15 cellular contexts compared by ENCODE assay signal in genomic region chr1:207002731-207003146, GRCh38. TPM values are rescaled to one million over a fixed set of nuclear protein-coding genes. Genes with fewer than 3 reads are reported as not detected.
A peak's percentile ranks its signal among the peaks of the same experiment; 100 is the strongest.
DNase-seq lines count a peak whose midpoint lies in the region; ATAC-seq and TF ChIP-seq lines count a peak whose summit lies in the region.
"Had no signal": no experiment of that assay in that cellular context is flagged by ENCODE, and none has a peak within 500 bp of the region (broad histone marks: within the 10 kb centered on the region; RNA-seq: fewer than 3 reads in every experiment).

No MANE protein-coding gene starts in this region.

- H3K4me2 ChIP-seq in mammary epithelial cell (ENCODE audit: insufficient read depth, low read depth, low read length) (peak overlapping the region; percentile 39), mesendoderm (ENCODE audit: low read length) (no peak overlapping the region)

- intact Hi-C loops in Calu3 (cut with micrococcal nuclease; ENCODE audit: unreplicated experiment) (loop anchor here (10.0 kb wide), 1 partner anchor 52 kb away; the partner anchor contains the start of genes PFKFB2 and YOD1), mammary epithelial cell (cut with micrococcal nuclease) (no loop called here)

- no peaks in the 10 kb centered on the region for H4K20me1 ChIP-seq in mammary epithelial cell (ENCODE audit: insufficient read depth, low read length)

- peak; percentile 75 for DNase-seq in Calu3
- peak; percentile 89 for DNase-seq in M059J (ENCODE audit: low read depth)
- DNase-seq in mammary epithelial cell: peak; percentile 91
- DNase-seq in mesendoderm: no peak
- DNase-seq in central memory CD4-positive, alpha-beta T cell: no peak
- no peak for DNase-seq in WERI-Rb-1
- DNase-seq: NCI-H146, NCI-H748 treated with DMSO at 0.1 percent for 48 hours, psoas muscle, uterus had no signal

- H3K4me3 Mint-ChIP-seq in Calu3 (ENCODE audit: low read depth, unreplicated experiment): no peak overlapping the region

- no peak overlapping the region for H4K5ac ChIP-seq in mesendoderm (ENCODE audit: low read length)

- peak overlapping the region; percentile 6 for H3K56ac ChIP-seq in mesendoderm (ENCODE audit: low read length)

- no peak overlapping the region for H4K8ac ChIP-seq in mesendoderm (ENCODE audit: low read depth, low read length)

- no peak overlapping the region for H2AK5ac ChIP-seq in mesendoderm (ENCODE audit: low read length)

- H3K18ac ChIP-seq in mesendoderm (ENCODE audit: low read length): no peak overlapping the region

- peak overlapping the region; percentile 6 for H2AFZ ChIP-seq in mammary epithelial cell (ENCODE audit: low read depth, low read length)

- no peak overlapping the region for H3K4ac ChIP-seq in mesendoderm (ENCODE audit: low read depth, low read length)

- peak overlapping the region; percentile 83 for H3K27ac ChIP-seq in mammary epithelial cell (ENCODE audit: insufficient read depth, low read depth, low read length)
- no peak overlapping the region for H3K27ac ChIP-seq in mesendoderm (ENCODE audit: low read depth, low read length)
- H3K27ac ChIP-seq in WERI-Rb-1: no peak overlapping the region
- H3K27ac ChIP-seq: psoas muscle, SJSA1, uterus had no signal

- H2BK120ac ChIP-seq in mesendoderm (ENCODE audit: low read depth, low read length): no peak overlapping the region

- H3K27ac Mint-ChIP-seq in Calu3 (ENCODE audit: unreplicated experiment): peak overlapping the region; percentile 83

- dilution Hi-C loops in mammary epithelial cell (cut with HindIII; ENCODE audit: low sequenced_read_pairs): no loop called here

- no peaks in the 10 kb centered on the region for H3K9me3 ChIP-seq in mammary epithelial cell (replicated peaks; ENCODE audit: insufficient read depth, low read length)
- peaks cover 4% of the 10 kb centered on the region for H3K9me3 ChIP-seq in WERI-Rb-1 (ENCODE audit: severe bottlenecking)
- H3K9me3 ChIP-seq: psoas muscle, uterus had no signal

- in situ Hi-C loops in mammary epithelial cell (cut with MboI; ENCODE audit: low sequenced_read_pairs in 2 of 2): no loop called here

- peaks cover 84% of the 10 kb centered on the region for H3K4me1 Mint-ChIP-seq in Calu3 (ENCODE audit: low read depth, unreplicated experiment)

- H3K36me3 ChIP-seq in mammary epithelial cell (ENCODE audit: insufficient read depth, low read length) (no peaks in the 10 kb centered on the region), mesendoderm (ENCODE audit: control insufficient read depth, insufficient read depth, low read length) (no peaks in the 10 kb centered on the region), WERI-Rb-1 (no peaks in the 10 kb centered on the region)
- H3K36me3 ChIP-seq: SJSA1, uterus had no signal

- 0% methylated on average over 1 of the region's 1 CpG for WGBS in mammary epithelial cell (ENCODE audit: low coverage, missing lambda C conversion rate)
- no CpG with 5 or more reads among the region's 1 CpG for WGBS in mesendoderm (ENCODE audit: extremely low coverage, insufficient coverage, low lambda C conversion rate)

- ATAC-seq in HG03521 (IDR thresholded peaks at IDR 0.05; ENCODE audit: unreplicated experiment) (no peak), HG02759 (IDR thresholded peaks at IDR 0.05; ENCODE audit: unreplicated experiment) (no peak)
- ATAC-seq: psoas muscle had no signal

- peaks cover 65% of the 10 kb centered on the region for H3K4me1 ChIP-seq in mammary epithelial cell (ENCODE audit: insufficient read depth, low read length)
- no peaks in the 10 kb centered on the region for H3K4me1 ChIP-seq in mesendoderm (ENCODE audit: control insufficient read depth, low read depth, low read length)
- H3K4me1 ChIP-seq: psoas muscle, uterus had no signal

- H3K9ac ChIP-seq in mammary epithelial cell (ENCODE audit: insufficient read depth, low read length) (peak overlapping the region; percentile 26), mesendoderm (ENCODE audit: low read length) (no peak overlapping the region)

- no TSS peak for BruUV-seq in Calu3 (replicated peaks; lab: Mats Ljungman, UMichigan)
- no TSS peak for BruUV-seq in mammary epithelial cell (replicated peaks; lab: Mats Ljungman, UMichigan)

- H3K79me2 ChIP-seq in mammary epithelial cell (ENCODE audit: insufficient read depth, low read length) (no peaks in the 10 kb centered on the region), mesendoderm (ENCODE audit: control insufficient read depth, insufficient read depth, low read length) (no peaks in the 10 kb centered on the region)

- CTCF ChIA-PET in Calu3 (lab: Charles Lee) (interaction anchor here (3.8 to 5.8 kb wide), 2 partner anchors 19 to 28 kb away, joined by 24 to 41 read pairs; partner anchors contain the start of gene C1orf116), mammary epithelial cell (lab: Charles Lee; ENCODE audit: low non-redundant PET) (no interaction called here)

- H3K4me3 ChIP-seq in mammary epithelial cell (replicated peaks in 1 of 3; ENCODE audit: insufficient read depth in 1 of 3, low read depth in 2 of 3, low read length in 3 of 3) (no peak overlapping the region), mesendoderm (ENCODE audit: low read length) (no peak overlapping the region), WERI-Rb-1 (ENCODE audit: low read depth, low read length) (no peak overlapping the region)
- H3K4me3 ChIP-seq: psoas muscle, SJSA1, uterus had no signal

- no peak for TF ChIP-seq CTCF in Calu3 (IDR thresholded peaks at IDR 0.05; ENCODE audit: unreplicated experiment)
- no peak for TF ChIP-seq CTCF in mammary epithelial cell (conservative IDR thresholded peaks at IDR 0.05 in 1 of 2, IDR thresholded peaks at IDR 0.05 in 1 of 2; ENCODE audit: extremely low read depth in 1 of 2, insufficient read depth in 1 of 2, low read depth in 1 of 2, low read length in 2 of 2)
- TF ChIP-seq CTCF in WERI-Rb-1 (IDR thresholded peaks at IDR 0.05; ENCODE audit: low read depth, low read length): no peak

- peaks cover 34% of the 10 kb centered on the region for H3K36me3 Mint-ChIP-seq in Calu3 (ENCODE audit: insufficient read depth, unreplicated experiment)

- H2BK5ac ChIP-seq in mesendoderm (ENCODE audit: low read length): no peak overlapping the region

- H3K27me3 Mint-ChIP-seq in Calu3 (ENCODE audit: unreplicated experiment): no peaks in the 10 kb centered on the region

- H3K27me3 ChIP-seq in mammary epithelial cell (ENCODE audit: insufficient read depth, low read length) (no peaks in the 10 kb centered on the region), mesendoderm (ENCODE audit: insufficient read depth, low read length, poor library complexity) (no peaks in the 10 kb centered on the region), WERI-Rb-1 (ENCODE audit: insufficient read depth, low read depth, severe bottlenecking) (peaks cover 100% of the 10 kb centered on the region)
- H3K27me3 ChIP-seq: SJSA1, uterus had no signal

- no peak overlapping the region for H2BK15ac ChIP-seq in mesendoderm (replicated peaks; ENCODE audit: low read depth)

- peaks cover 2% of the 10 kb centered on the region for H3K9me3 Mint-ChIP-seq in Calu3 (ENCODE audit: low read depth, unreplicated experiment)

- no peaks in the 10 kb centered on the region for H3K79me1 ChIP-seq in mesendoderm (ENCODE audit: low read length)

- H3K23ac ChIP-seq in mesendoderm (ENCODE audit: low read length): no peak overlapping the region

RNA-seq across cellular contexts. Expression of gene C1orf116, which starts 29.8 kb away (rescaled TPM):
- total RNA-seq in Calu3 (2022) (106 and 124 TPM in 2 replicates), mammary epithelial cell (100 to 1,000 TPM in 1 of 2 donors, 10 to 100 TPM in 1; 94.0 to 129 TPM)
- not detected in 2 replicates for total RNA-seq in M059J (2014; rRNA removed; shearing (Covaris generic))
- 47.0 TPM for polyA plus RNA-seq in mammary epithelial cell
- polyA minus RNA-seq in mammary epithelial cell: 110 TPM
- polyA plus RNA-seq in mesendoderm (2013, experiment 1 of 2): 1.6 TPM
- polyA plus RNA-seq in mesendoderm (2013, experiment 2 of 2): 1.5 TPM

RNA-seq across cellular contexts. Expression of gene FCAMR, which starts 32.5 kb away (rescaled TPM):
- total RNA-seq in Calu3 (2022) (not detected in 2 replicates), mammary epithelial cell (not detected)
- not detected in 2 replicates for total RNA-seq in M059J (2014; rRNA removed; shearing (Covaris generic))
- polyA plus RNA-seq in mammary epithelial cell: not detected
- not detected for polyA minus RNA-seq in mammary epithelial cell
- polyA plus RNA-seq in mesendoderm (2013, experiment 1 of 2): not detected
- not detected for polyA plus RNA-seq in mesendoderm (2013, experiment 2 of 2)
- total RNA-seq: cerebellum, H7, psoas muscle, SJSA1, uterus had no signal
- polyA plus RNA-seq: psoas muscle had no signal

RNA-seq across cellular contexts. Expression of gene YOD1, which starts 48.3 kb away (rescaled TPM):
- 17.7 and 22.4 TPM in 2 replicates for total RNA-seq in Calu3 (2022)
- total RNA-seq in M059J (2014; rRNA removed; shearing (Covaris generic)): 5.1 and 6.0 TPM in 2 replicates
- total RNA-seq in mammary epithelial cell: 10 to 100 TPM in 1 of 2 donors, 1 to 10 TPM in 1; 9.0 to 19.7 TPM
- polyA plus RNA-seq in mammary epithelial cell: 2.3 TPM
- polyA minus RNA-seq in mammary epithelial cell: 6.5 TPM
- polyA plus RNA-seq in mesendoderm (2013, experiment 1 of 2): 5.0 TPM
- 4.9 TPM for polyA plus RNA-seq in mesendoderm (2013, experiment 2 of 2)

RNA-seq across cellular contexts. Expression of gene PFKFB2, which starts 50.3 kb away (rescaled TPM):
- total RNA-seq in Calu3 (2022) (52.0 and 54.4 TPM in 2 replicates), mammary epithelial cell (10 to 100 TPM; 34.4 to 38.7 TPM)
- total RNA-seq in M059J (2014; rRNA removed; shearing (Covaris generic)): 6.4 and 6.5 TPM in 2 replicates
- 6.5 TPM for polyA plus RNA-seq in mammary epithelial cell
- polyA minus RNA-seq in mammary epithelial cell: 51.3 TPM
- 3.9 TPM for polyA plus RNA-seq in mesendoderm (2013, experiment 1 of 2)
- 3.9 TPM for polyA plus RNA-seq in mesendoderm (2013, experiment 2 of 2)

RNA-seq across cellular contexts. Expression of gene PIGR, which starts 56.5 kb away (rescaled TPM):
- total RNA-seq in Calu3 (2022): 250 and 367 TPM in 2 replicates
- 0.10 TPM in 1 of 2 replicates, not detected in the other for total RNA-seq in M059J (2014; rRNA removed; shearing (Covaris generic))
- 10 to 100 TPM in 1 of 2 donors, not detected in 1; 10.7 TPM for total RNA-seq in mammary epithelial cell
- 0.03 TPM for polyA plus RNA-seq in mammary epithelial cell
- 1.4 TPM for polyA minus RNA-seq in mammary epithelial cell
- polyA plus RNA-seq in mesendoderm (2013, experiment 1 of 2): 0.01 TPM
- 0.13 TPM for polyA plus RNA-seq in mesendoderm (2013, experiment 2 of 2)
- total RNA-seq: SJSA1 had no signal

Comparison
In these comparisons a context has a peak if more than half of its experiments do, and no peak if none do; other contexts are left out.
1. DNase-seq: peak in Calu3 (single experiment), M059J (single experiment) and mammary epithelial cell (single experiment); none in mesendoderm (single experiment), central memory CD4-positive, alpha-beta T cell (single experiment) and WERI-Rb-1 (single experiment).
2. RNA of gene C1orf116, which starts 29.8 kb away (total RNA-seq): 94.0 to 129 TPM in mammary epithelial cell and 106 to 124 TPM in Calu3; not detected in M059J; every median in the first group is over 10 times any median in the second.